22 cellular contexts compared by ENCODE assay signal in the genomic region with DNA sequence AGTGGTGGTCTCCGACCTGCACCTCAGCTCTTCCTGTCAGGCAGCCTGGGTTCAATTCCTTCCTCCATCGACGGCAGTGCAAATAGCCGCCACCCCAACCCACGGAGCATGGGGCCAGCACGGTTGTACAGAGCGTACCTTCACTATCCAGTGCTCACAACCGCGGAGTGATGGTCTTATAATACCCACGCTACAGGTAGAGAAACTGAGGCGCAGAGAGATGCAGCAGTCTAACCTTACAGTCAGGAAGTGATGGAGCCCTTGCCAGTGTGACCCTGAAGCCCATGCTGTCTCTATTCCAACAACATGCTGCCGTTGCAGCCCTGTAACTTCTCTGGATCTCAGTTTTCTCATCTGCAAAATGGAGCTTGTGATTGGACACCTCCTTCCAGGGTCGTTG. TPM values are rescaled to one million over a fixed set of nuclear protein-coding genes. Genes with fewer than 3 reads are reported as not detected.
A peak's percentile ranks its signal among the peaks of the same experiment; 100 is the strongest.
DNase-seq lines count a peak whose midpoint lies in the region; ATAC-seq and TF ChIP-seq lines count a peak whose summit lies in the region.
"Had no signal": no experiment of that assay in that cellular context is flagged by ENCODE, and none has a peak within 500 bp of the region (broad histone marks: within the 10 kb centered on the region; RNA-seq: fewer than 3 reads in every experiment).

No MANE protein-coding gene starts in this region.

- H3K27me3 Mint-ChIP-seq in activated T-helper 1 cell treated with anti-CD3 and anti-CD28 coated beads, Interleukin-12 subunit alpha, Interleukin-12 subunit beta, Interleukin-2, Interleukin-4 antibody, amounts not matched to agents 30 ng/mL and 10 ng/mL and 1 ng/mL, durations not matched to agents 14 hours and 24 hours and 36 hours (ENCODE audit: insufficient read depth), result peaks cover 51% of the 10 kb centered on the region

- H3K9me2 ChIP-seq in neural cell (ENCODE audit: insufficient read depth, low read length), result no peaks in the 10 kb centered on the region
- H3K9me2 ChIP-seq: SK-N-SH had no signal

- no peak overlapping the region for H2AFZ ChIP-seq in neural cell (ENCODE audit: low read depth, low read length)

- no peak overlapping the region for H3K4me3 Mint-ChIP-seq in activated T-helper 1 cell treated with anti-CD3 and anti-CD28 coated beads, Interleukin-12 subunit alpha, Interleukin-12 subunit beta, Interleukin-2, Interleukin-4 antibody, amounts not matched to agents 30 ng/mL and 10 ng/mL and 1 ng/mL, durations not matched to agents 14 hours and 24 hours and 36 hours
- H3K4me3 Mint-ChIP-seq: CD4-positive, alpha-beta T cell had no signal

- no peaks in the 10 kb centered on the region for H3K9me3 Mint-ChIP-seq in activated T-helper 1 cell treated with anti-CD3 and anti-CD28 coated beads, Interleukin-12 subunit alpha, Interleukin-12 subunit beta, Interleukin-2, Interleukin-4 antibody, amounts not matched to agents 30 ng/mL and 10 ng/mL and 1 ng/mL, durations not matched to agents 14 hours and 24 hours and 36 hours
- H3K9me3 Mint-ChIP-seq: CD4-positive, alpha-beta T cell; H9 had no signal

- H3K9ac ChIP-seq in neural cell (ENCODE audit: low read length), result no peak overlapping the region
- H3K9ac ChIP-seq: BLaER1 treated with 17β-estradiol and CSF1 and Interleukin-3, amounts not matched to agents 10 nM and 100 nM; SK-N-SH had no signal

- H3K4me1 Mint-ChIP-seq in activated T-helper 1 cell treated with anti-CD3 and anti-CD28 coated beads, Interleukin-12 subunit alpha, Interleukin-12 subunit beta, Interleukin-2, Interleukin-4 antibody, amounts not matched to agents 30 ng/mL and 10 ng/mL and 1 ng/mL, durations not matched to agents 14 hours and 24 hours and 36 hours (ENCODE audit: low read depth), result peaks cover 14% of the 10 kb centered on the region

- no peak overlapping the region for H3K4me3 ChIP-seq in neural cell (ENCODE audit: low read length)
- H3K4me3 ChIP-seq: BLaER1 treated with 17β-estradiol and CSF1 and Interleukin-3, amounts not matched to agents 10 nM and 100 nM had no signal

- H4K20me1 ChIP-seq in neural cell (ENCODE audit: insufficient read depth), result peaks cover 35% of the 10 kb centered on the region

- no peaks in the 10 kb centered on the region for H3F3A ChIP-seq in neural cell (ENCODE audit: insufficient read depth, low read length, poor library complexity, severe bottlenecking)

- peaks cover 14% of the 10 kb centered on the region for H3K27me3 ChIP-seq in neural cell (ENCODE audit: insufficient read depth, low read depth, low read length)

- POLR2A ChIA-PET in RWPE1 (lab: Yijun Ruan, JAX; ENCODE audit: low non-redundant PET), result no interaction called here

- no peaks in the 10 kb centered on the region for H3K9me3 ChIP-seq in neural cell (ENCODE audit: low read length)
- H3K9me3 ChIP-seq: BLaER1 treated with 17β-estradiol and CSF1 and Interleukin-3, amounts not matched to agents 10 nM and 100 nM; SK-N-SH had no signal

- no peak for TF ChIP-seq EP300 in neural cell (conservative IDR thresholded peaks at IDR 0.05; ENCODE audit: poor library complexity, severe bottlenecking)

- peak overlapping the region; percentile 55 for H3K27ac Mint-ChIP-seq in activated T-helper 1 cell treated with anti-CD3 and anti-CD28 coated beads, Interleukin-12 subunit alpha, Interleukin-12 subunit beta, Interleukin-2, Interleukin-4 antibody, amounts not matched to agents 30 ng/mL and 10 ng/mL and 1 ng/mL, durations not matched to agents 14 hours and 24 hours and 36 hours
- H3K27ac Mint-ChIP-seq: CD4-positive, alpha-beta T cell had no signal

- H3K36me3 Mint-ChIP-seq in activated T-helper 1 cell treated with anti-CD3 and anti-CD28 coated beads, Interleukin-12 subunit alpha, Interleukin-12 subunit beta, Interleukin-2, Interleukin-4 antibody, amounts not matched to agents 30 ng/mL and 10 ng/mL and 1 ng/mL, durations not matched to agents 14 hours and 24 hours and 36 hours (ENCODE audit: low read depth), result no peaks in the 10 kb centered on the region

- CTCF ChIA-PET in RWPE1 (lab: Yijun Ruan, JAX), result interaction anchor here (0.6 to 0.9 kb wide), 3 partner anchors 104 to 237 kb away, joined by 3 to 6 read pairs (median 3); a partner anchor contains a TSS

- no peak overlapping the region for H3K4me2 ChIP-seq in neural cell (ENCODE audit: low read length)
- H3K4me2 ChIP-seq: SK-N-SH had no signal

- no peak for ATAC-seq in Right ventricle myocardium superior (ENCODE audit: poor library complexity)

- TF ChIP-seq CTCF in neural cell (IDR thresholded peaks at IDR 0.05; ENCODE audit: poor library complexity, severe bottlenecking) (no peak), RWPE1 (conservative IDR thresholded peaks at IDR 0.05; ENCODE audit: low read depth) (no peak)

- H3K79me2 ChIP-seq in neural cell (replicated peaks; ENCODE audit: insufficient read depth, low read length), result no peaks in the 10 kb centered on the region

- intact Hi-C loops in Right ventricle myocardium superior (cut with DNase I), result no loop called here
- intact Hi-C loops in cardiac septum (cut with DNase I), result no loop called here
- intact Hi-C loops in activated T-helper 1 cell treated with anti-CD3 and anti-CD28 coated beads, Interleukin-12 subunit alpha, Interleukin-12 subunit beta, Interleukin-2, Interleukin-4 antibody, amounts not matched to agents 30 ng/mL and 10 ng/mL and 1 ng/mL, durations not matched to agents 14 hours and 24 hours and 36 hours (cut with micrococcal nuclease), result no loop called here

- no peak for TF ChIP-seq RAD21 in neural cell (conservative IDR thresholded peaks at IDR 0.05)

- DNase-seq in Right ventricle myocardium superior (peak; percentile 29), cardiac septum (ENCODE audit: low spot score) (no peak), RWPE1 (ENCODE audit: low spot score) (no peak), cerebellum (ENCODE audit: low spot score) (no peak), cerebellar nuclear complex (lab: John Stamatoyannopoulos, UW) (no peak)
- no peak for DNase-seq in activated T-helper 1 cell treated with anti-CD3 and anti-CD28 coated beads, Interleukin-12 subunit alpha, Interleukin-12 subunit beta, Interleukin-2, Interleukin-4 antibody, amounts not matched to agents 30 ng/mL and 10 ng/mL and 1 ng/mL, durations not matched to agents 14 hours and 24 hours and 36 hours (ENCODE audit: low spot score)
- DNase-seq: AML-193; CD4-positive, alpha-beta T cell; H9; KBM-7; NCI-H1105 treated with DMSO at 0.1 percent for 48 hours; NCI-H446 treated with DMSO at 0.1 percent for 48 hours; NCI-H526; NCI-H82; SK-N-SH had no signal

- H3K36me3 ChIP-seq in neural cell (ENCODE audit: insufficient read depth, low read length), result peaks cover 5% of the 10 kb centered on the region
- H3K36me3 ChIP-seq: BLaER1 treated with 17β-estradiol and CSF1 and Interleukin-3, amounts not matched to agents 10 nM and 100 nM had no signal

- H3K27ac ChIP-seq in neural cell (ENCODE audit: low read length) (no peak overlapping the region), RWPE1 (no peak overlapping the region)
- H3K27ac ChIP-seq: BLaER1 treated with 17β-estradiol and CSF1 and Interleukin-3, amounts not matched to agents 10 nM and 100 nM had no signal

TF ChIP-seq in neural cell, 6 proteins besides CTCF, POLR2A, EP300 and RAD21 (continues in another document):
- TF ChIP-seq EZH2 (IDR thresholded peaks at IDR 0.05; ENCODE audit: borderline replicate concordance, insufficient read depth, low read length, poor library complexity, severe bottlenecking) (no peak), MXI1 (conservative IDR thresholded peaks at IDR 0.05; ENCODE audit: poor library complexity, severe bottlenecking) (no peak)
- TF ChIP-seq, protein P1, sequence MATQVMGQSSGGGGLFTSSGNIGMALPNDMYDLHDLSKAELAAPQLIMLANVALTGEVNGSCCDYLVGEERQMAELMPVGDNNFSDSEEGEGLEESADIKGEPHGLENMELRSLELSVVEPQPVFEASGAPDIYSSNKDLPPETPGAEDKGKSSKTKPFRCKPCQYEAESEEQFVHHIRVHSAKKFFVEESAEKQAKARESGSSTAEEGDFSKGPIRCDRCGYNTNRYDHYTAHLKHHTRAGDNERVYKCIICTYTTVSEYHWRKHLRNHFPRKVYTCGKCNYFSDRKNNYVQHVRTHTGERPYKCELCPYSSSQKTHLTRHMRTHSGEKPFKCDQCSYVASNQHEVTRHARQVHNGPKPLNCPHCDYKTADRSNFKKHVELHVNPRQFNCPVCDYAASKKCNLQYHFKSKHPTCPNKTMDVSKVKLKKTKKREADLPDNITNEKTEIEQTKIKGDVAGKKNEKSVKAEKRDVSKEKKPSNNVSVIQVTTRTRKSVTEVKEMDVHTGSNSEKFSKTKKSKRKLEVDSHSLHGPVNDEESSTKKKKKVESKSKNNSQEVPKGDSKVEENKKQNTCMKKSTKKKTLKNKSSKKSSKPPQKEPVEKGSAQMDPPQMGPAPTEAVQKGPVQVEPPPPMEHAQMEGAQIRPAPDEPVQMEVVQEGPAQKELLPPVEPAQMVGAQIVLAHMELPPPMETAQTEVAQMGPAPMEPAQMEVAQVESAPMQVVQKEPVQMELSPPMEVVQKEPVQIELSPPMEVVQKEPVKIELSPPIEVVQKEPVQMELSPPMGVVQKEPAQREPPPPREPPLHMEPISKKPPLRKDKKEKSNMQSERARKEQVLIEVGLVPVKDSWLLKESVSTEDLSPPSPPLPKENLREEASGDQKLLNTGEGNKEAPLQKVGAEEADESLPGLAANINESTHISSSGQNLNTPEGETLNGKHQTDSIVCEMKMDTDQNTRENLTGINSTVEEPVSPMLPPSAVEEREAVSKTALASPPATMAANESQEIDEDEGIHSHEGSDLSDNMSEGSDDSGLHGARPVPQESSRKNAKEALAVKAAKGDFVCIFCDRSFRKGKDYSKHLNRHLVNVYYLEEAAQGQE (IDR thresholded peaks at IDR 0.05; ENCODE audit: borderline replicate concordance), result no peak

RNA-seq across cellular contexts. Expression of a gene that starts 11.0 kb away (rescaled TPM):
- total RNA-seq in Right ventricle myocardium superior (not detected), cardiac septum (not detected), cerebellum (2.9 TPM)
- not detected in 2 replicates for total RNA-seq in activated T-helper 1 cell treated with anti-CD3 and anti-CD28 coated beads, Interleukin-12 subunit alpha, Interleukin-12 subunit beta, Interleukin-2, Interleukin-4 antibody, amounts not matched to agents 30 ng/mL and 10 ng/mL and 1 ng/mL, durations not matched to agents 14 hours and 24 hours and 36 hours
- polyA plus RNA-seq in neural cell, result 2.5 and 3.8 TPM in 2 replicates
- polyA minus RNA-seq in neural cell, result 10.0 and 11.2 TPM in 2 replicates
- total RNA-seq: CD4-positive, alpha-beta T cell; Daoy; G401; H9; HT1080; LHCN-M2; MCF 10A had no signal
- polyA plus RNA-seq: SK-N-SH had no signal

RNA-seq across cellular contexts. Expression of a gene that starts 11.6 kb away (rescaled TPM):
- total RNA-seq in Right ventricle myocardium superior, result 47.6 TPM
- total RNA-seq in cardiac septum, result 38.4 TPM
- 28.8 and 30.2 TPM in 2 replicates for total RNA-seq in activated T-helper 1 cell treated with anti-CD3 and anti-CD28 coated beads, Interleukin-12 subunit alpha, Interleukin-12 subunit beta, Interleukin-2, Interleukin-4 antibody, amounts not matched to agents 30 ng/mL and 10 ng/mL and 1 ng/mL, durations not matched to agents 14 hours and 24 hours and 36 hours
- polyA plus RNA-seq in neural cell, result 6.9 and 7.5 TPM in 2 replicates
- polyA minus RNA-seq in neural cell, result 6.3 and 6.4 TPM in 2 replicates
- 6.5 TPM for total RNA-seq in cerebellum

RNA-seq across cellular contexts. Expression of a gene that starts 54.5 kb away (rescaled TPM):
- total RNA-seq in Right ventricle myocardium superior, result 13.4 TPM
- 4.8 TPM for total RNA-seq in cardiac septum
- 0.13 TPM in 1 of 2 replicates, not detected in the other for total RNA-seq in activated T-helper 1 cell treated with anti-CD3 and anti-CD28 coated beads, Interleukin-12 subunit alpha, Interleukin-12 subunit beta, Interleukin-2, Interleukin-4 antibody, amounts not matched to agents 30 ng/mL and 10 ng/mL and 1 ng/mL, durations not matched to agents 14 hours and 24 hours and 36 hours
- 0.24 TPM in 1 of 2 replicates, not detected in the other for polyA plus RNA-seq in neural cell
- polyA minus RNA-seq in neural cell, result not detected in 2 replicates
- total RNA-seq in cerebellum, result 0.36 TPM
- total RNA-seq: CD4-positive, alpha-beta T cell; HT1080; LHCN-M2; MCF 10A had no signal
- polyA plus RNA-seq: SK-N-SH had no signal
